26 cellular contexts compared by ENCODE assay signal in genomic region chr14:101654051-101654450, GRCh38.
"Had no signal": no experiment of that assay in that cellular context is flagged by ENCODE, and none has a peak within 500 bp of the region (broad histone marks: within the 10 kb centered on the region; RNA-seq: fewer than 3 reads in every experiment).

No MANE protein-coding gene starts in this region.

- ATAC-seq: activated T-cell treated with anti-CD3 and anti-CD28 coated beads, Interleukin-2, amount 50 U/mL, for 72 hours; body of pancreas; gastroesophageal sphincter; heart right ventricle; T-helper 17 cell; WTC11 had no signal

- DNase-seq: activated CD4-positive, alpha-beta memory T cell treated with anti-CD3 and anti-CD28 coated beads, Interleukin-2, amount 10 ng/mL, durations not matched to agents 7 days and 5 days; activated CD4-positive, alpha-beta T cell treated with anti-CD3 and anti-CD28 coated beads for 1 hour; activated CD4-positive, alpha-beta T cell treated with anti-CD3 and anti-CD28 coated beads for 4 hours; activated CD4-positive, alpha-beta T cell treated with anti-CD3 and anti-CD28 coated beads, Interleukin-2, amount 10 ng/mL, durations not matched to agents 7 days and 5 days; activated CD4-positive, alpha-beta T cell treated with anti-CD3 and anti-CD28 coated beads, Interleukin-2, amount 50 U/mL, for 4 hours; activated CD8-positive, alpha-beta memory T cell treated with anti-CD3 and anti-CD28 coated beads, Interleukin-2, amount 50 U/mL, for 48 hours; activated gamma-delta T cell treated with Interleukin-2 at 50 U/mL for 16 hours; activated naive CD4-positive, alpha-beta T cell treated with anti-CD3 and anti-CD28 coated beads, Interleukin-2, amount 50 U/mL, for 16 hours; activated naive CD4-positive, alpha-beta T cell treated with Interleukin-2 at 50 U/mL for 16 hours; activated T-cell treated with anti-CD3 and anti-CD28 coated beads for 4 hours; activated T-cell treated with anti-CD3 and anti-CD28 coated beads, Interleukin-2, amount 50 U/mL, for 24 hours; activated T-cell treated with anti-CD3 and anti-CD28 coated beads, Interleukin-2, amount 50 U/mL, for 72 hours; amygdala; aorta; body of pancreas; caudate nucleus; colonic mucosa; effector CD8-positive, alpha-beta T cell; esophagus squamous epithelium; foreskin melanocyte; heart right ventricle; T-helper 1 cell; T-helper 17 cell; T1000 had no signal
